10 cellular contexts compared by ENCODE assay signal in genomic region chrX:153381684-153382532, GRCh38. TPM values are rescaled to one million over a fixed set of nuclear protein-coding genes. Genes with fewer than 3 reads are reported as not detected.
DNase-seq lines count a peak whose midpoint lies in the region; ATAC-seq and TF ChIP-seq lines count a peak whose summit lies in the region.
"Had no signal": no experiment of that assay in that cellular context is flagged by ENCODE, and none has a peak within 500 bp of the region (broad histone marks: within the 10 kb centered on the region; RNA-seq: fewer than 3 reads in every experiment).

No MANE protein-coding gene starts in this region.

- intact Hi-C loops in gastrocnemius medialis (cut with DNase I; ENCODE audit: low total_unique reads), result no loop called here

- H3K36me3 Mint-ChIP-seq in osteocyte (ENCODE audit: unreplicated experiment), result no peaks in the 10 kb centered on the region

- no peaks in the 10 kb centered on the region for H3K27me3 Mint-ChIP-seq in osteocyte (ENCODE audit: unreplicated experiment)

- H3K9me3 ChIP-seq in MG63 (no peaks in the 10 kb centered on the region), SK-N-MC (ENCODE audit: low read depth, low read length) (no peaks in the 10 kb centered on the region), gastrocnemius medialis (no peaks in the 10 kb centered on the region)
- H3K9me3 ChIP-seq: psoas muscle had no signal

- no peaks in the 10 kb centered on the region for H3K4me1 Mint-ChIP-seq in osteocyte (ENCODE audit: unreplicated experiment)

- H3K27ac Mint-ChIP-seq in osteocyte (ENCODE audit: unreplicated experiment), result no peak overlapping the region

- in situ Hi-C loops in gastrocnemius medialis (cut with MboI; ENCODE audit: low sequenced_read_pairs in 4 of 4), result no loop called here

- H3K4me3 ChIP-seq in MG63 (no peak overlapping the region), SK-N-MC (no peak overlapping the region), gastrocnemius medialis (no peak overlapping the region)
- H3K4me3 ChIP-seq: psoas muscle had no signal

- H3K36me3 ChIP-seq in MG63 (no peaks in the 10 kb centered on the region), SK-N-MC (ENCODE audit: insufficient read depth, low read length) (no peaks in the 10 kb centered on the region), gastrocnemius medialis (no peaks in the 10 kb centered on the region)

- H3K9ac ChIP-seq in SK-N-MC (ENCODE audit: insufficient read length), result no peak overlapping the region

- no peaks in the 10 kb centered on the region for H3K4me1 ChIP-seq in gastrocnemius medialis
- H3K4me1 ChIP-seq: psoas muscle had no signal

- TF ChIP-seq CTCF in osteocyte (IDR thresholded peaks at IDR 0.05), result peak; percentile 30
- no peak for TF ChIP-seq CTCF in gastrocnemius medialis (IDR thresholded peaks at IDR 0.05 in 4 of 5, conservative IDR thresholded peaks at IDR 0.05 in 1 of 5)

- H3K27me3 ChIP-seq in MG63 (no peaks in the 10 kb centered on the region), gastrocnemius medialis (no peaks in the 10 kb centered on the region)

- H3K27ac ChIP-seq in SK-N-MC, result peak overlapping the region; percentile 60; the same call in 1 of the 2 replicates
- H3K27ac ChIP-seq in gastrocnemius medialis, result no peak overlapping the region
- H3K27ac ChIP-seq: psoas muscle had no signal

- ATAC-seq in esophagus mucosa (peak; percentile 21), gastrocnemius medialis (no peak), GM18502 (IDR thresholded peaks at IDR 0.05; ENCODE audit: poor library complexity, unreplicated experiment) (no peak)

- DNase-seq in NCI-H2029 (lab: John Stamatoyannopoulos, UW), result peak; percentile 61
- DNase-seq in NCI-H2029 treated with DMSO at 0.1 percent for 48 hours (lab: John Stamatoyannopoulos, UW), result no peak
- peak; percentile 51 for DNase-seq in MG63
- DNase-seq in SK-N-MC (ENCODE audit: low read depth, low spot score), result peak; percentile 57
- DNase-seq in osteocyte (ENCODE audit: extremely low spot score, unreplicated experiment), result peak; percentile 85
- no peak for DNase-seq in gastrocnemius medialis
- DNase-seq: psoas muscle had no signal

- no peak overlapping the region for H3K4me3 Mint-ChIP-seq in osteocyte (ENCODE audit: unreplicated experiment)

- H3K9me3 Mint-ChIP-seq in osteocyte (ENCODE audit: unreplicated experiment), result peaks cover 6% of the 10 kb centered on the region

- no peak for TF ChIP-seq POLR2A in gastrocnemius medialis (IDR thresholded peaks at IDR 0.05)

RNA-seq across cellular contexts. Expression of gene PNMA6E, which starts 19.2 kb away (rescaled TPM):
- not detected in 2 replicates for total RNA-seq in MG63 (2014; rRNA removed; shearing (Covaris generic); ENCODE audit: low replicate concordance)
- total RNA-seq in esophagus mucosa (not detected), osteocyte (not detected in 2 replicates), gastrocnemius medialis (not detected)
- total RNA-seq: psoas muscle; T-helper 1 cell treated with Interleukin-12 subunit alpha and Interleukin-12 subunit beta and Interleukin-4 antibody, amounts not matched to agents 30 ng/mL and 1 ng/mL, for 36 hours had no signal

RNA-seq across cellular contexts. Expression of gene ZFP92, which starts 29.4 kb away (rescaled TPM):
- total RNA-seq in MG63 (2014; rRNA removed; shearing (Covaris generic); ENCODE audit: low replicate concordance), result 0.02 and 0.07 TPM in 2 replicates
- total RNA-seq in esophagus mucosa, result 0.08 TPM
- 0.05 TPM in 2 replicates for total RNA-seq in osteocyte
- total RNA-seq in gastrocnemius medialis, result under 1 TPM; 0.05 to 0.55 (median 0.37) TPM

RNA-seq across cellular contexts. Expression of gene ZNF275, which starts 48.0 kb away (rescaled TPM):
- 2.3 and 5.9 TPM in 2 replicates for total RNA-seq in MG63 (2014; rRNA removed; shearing (Covaris generic); ENCODE audit: low replicate concordance)
- total RNA-seq in esophagus mucosa (1.6 TPM), osteocyte (14.0 and 14.6 TPM in 2 replicates), gastrocnemius medialis (1 to 10 TPM; 4.6 to 7.6 (median 5.0) TPM)

Comparison
In these comparisons a context has a peak if more than half of its experiments do, and no peak if none do; other contexts are left out.
1. DNase-seq: peak in NCI-H2029 (single experiment), MG63 (single experiment), SK-N-MC (single experiment) and osteocyte (single experiment); none in NCI-H2029 treated with DMSO at 0.1 percent for 48 hours (single experiment) and gastrocnemius medialis (0 of 2).